Comparison of ENCODE assay signal across 1 cellular context in genomic region chr4:3497554-3498389, GRCh38.
TF ChIP-seq lines count a peak whose summit lies in the region.

No MANE protein-coding gene starts in this region.

TF ChIP-seq in GM23338, 12 proteins besides CTCF, POLR2A, EP300 and RAD21 (continued from another document):
- TF ChIP-seq ZNF462 (CRISPR knock-in tag; IDR thresholded peaks at IDR 0.05) (no peak), JUNB (IDR thresholded peaks at IDR 0.05; ENCODE audit: unreplicated experiment) (no peak), NANOG (IDR thresholded peaks at IDR 0.05; ENCODE audit: borderline replicate concordance) (no peak), CREB1 (CRISPR knock-in tag; IDR thresholded peaks at IDR 0.05; ENCODE audit: low read depth) (no peak), POLR2AphosphoS5 (IDR thresholded peaks at IDR 0.05; ENCODE audit: low read depth) (no peak), EZH2 (IDR thresholded peaks at IDR 0.05; ENCODE audit: low read depth, unreplicated experiment) (no peak), STAT1 (IDR thresholded peaks at IDR 0.05; ENCODE audit: unreplicated experiment) (no peak)
